1 cellular context compared by ENCODE assay signal in genomic region chr12:124461241-124461673, GRCh38.
TF ChIP-seq lines count a peak whose summit lies in the region.

No MANE protein-coding gene starts in this region.

TF ChIP-seq in H1, 55 proteins besides CTCF, POLR2A, EP300 and RAD21:
- TF ChIP-seq JUND (IDR thresholded peaks at IDR 0.05; ENCODE audit: low read length): no peak
- TF ChIP-seq ASH2L (IDR thresholded peaks at IDR 0.05; ENCODE audit: low read length): no peak
- TF ChIP-seq BCL11A (IDR thresholded peaks at IDR 0.05; ENCODE audit: low read depth in 2 of 2, low read length in 2 of 2): no peak
- TF ChIP-seq, protein P1, sequence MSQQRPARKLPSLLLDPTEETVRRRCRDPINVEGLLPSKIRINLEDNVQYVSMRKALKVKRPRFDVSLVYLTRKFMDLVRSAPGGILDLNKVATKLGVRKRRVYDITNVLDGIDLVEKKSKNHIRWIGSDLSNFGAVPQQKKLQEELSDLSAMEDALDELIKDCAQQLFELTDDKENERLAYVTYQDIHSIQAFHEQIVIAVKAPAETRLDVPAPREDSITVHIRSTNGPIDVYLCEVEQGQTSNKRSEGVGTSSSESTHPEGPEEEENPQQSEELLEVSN (IDR thresholded peaks at IDR 0.05): no peak
- no peak for TF ChIP-seq GABPA (IDR thresholded peaks at IDR 0.05; ENCODE audit: borderline replicate concordance, insufficient read depth, low read length)
- no peak for TF ChIP-seq SRF (IDR thresholded peaks at IDR 0.05; ENCODE audit: low read depth, low read length)
- no peak for TF ChIP-seq KDM4A (IDR thresholded peaks at IDR 0.05; ENCODE audit: low read depth, low read length, severe bottlenecking)
